Comparison of ENCODE assay signal across 1 cellular context in the genomic region with DNA sequence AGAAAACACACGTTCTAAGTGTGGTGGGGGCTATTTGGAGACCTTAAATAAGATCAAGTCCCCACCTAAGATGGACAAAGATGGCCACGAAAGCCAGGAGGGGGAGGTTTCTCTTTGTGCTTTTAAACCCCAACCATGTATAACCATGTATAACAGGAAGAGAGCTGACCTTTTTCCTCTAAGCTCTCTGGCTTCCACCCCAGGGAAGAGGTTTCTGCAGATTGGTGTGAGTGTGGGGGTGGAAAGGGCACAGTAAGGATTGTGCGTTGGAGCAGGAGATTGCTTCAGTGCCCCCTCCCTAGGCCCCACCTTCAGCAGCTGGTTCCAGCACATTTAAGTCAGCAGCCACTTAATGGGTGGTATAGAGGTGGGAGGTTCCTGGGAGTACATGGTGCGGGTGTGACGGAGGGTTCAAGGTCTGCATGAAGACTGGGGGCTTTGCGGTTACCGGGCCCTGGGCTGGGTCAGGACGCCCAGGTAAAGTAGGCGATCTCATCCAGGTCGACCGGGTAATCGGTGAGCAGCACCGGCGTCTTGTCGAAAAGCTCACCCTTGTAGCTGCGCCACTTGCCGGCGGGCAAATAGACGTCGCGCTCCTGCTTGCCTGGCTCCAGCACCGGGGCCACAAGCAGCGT.
TF ChIP-seq lines count a peak whose summit lies in the region.

No MANE protein-coding gene starts in this region.

TF ChIP-seq in HEK293T, 16 proteins besides CTCF, POLR2A, EP300 and RAD21:
- TF ChIP-seq FOXA1 (IDR thresholded peaks at IDR 0.05) (no peak), SUZ12 (IDR thresholded peaks at IDR 0.05) (no peak), ELF4 (IDR thresholded peaks at IDR 0.05) (no peak), FOXK2 (IDR thresholded peaks at IDR 0.05) (no peak), CTBP1 (IDR thresholded peaks at IDR 0.05; ENCODE audit: borderline replicate concordance) (no peak), FOXM1 (IDR thresholded peaks at IDR 0.05; ENCODE audit: borderline replicate concordance) (no peak), HDGF (IDR thresholded peaks at IDR 0.05; ENCODE audit: borderline replicate concordance) (no peak), SP1 (IDR thresholded peaks at IDR 0.05) (no peak), ZNF384 (IDR thresholded peaks at IDR 0.05) (no peak), ARNT (IDR thresholded peaks at IDR 0.05) (no peak), TARDBP (IDR thresholded peaks at IDR 0.05) (no peak), NFRKB (IDR thresholded peaks at IDR 0.05) (no peak), LEF1 (IDR thresholded peaks at IDR 0.05; ENCODE audit: borderline replicate concordance) (no peak), L3MBTL2 (conservative IDR thresholded peaks at IDR 0.05) (no peak), BHLHE40 (IDR thresholded peaks at IDR 0.05; ENCODE audit: borderline replicate concordance) (no peak)
- TF ChIP-seq, protein P1, sequence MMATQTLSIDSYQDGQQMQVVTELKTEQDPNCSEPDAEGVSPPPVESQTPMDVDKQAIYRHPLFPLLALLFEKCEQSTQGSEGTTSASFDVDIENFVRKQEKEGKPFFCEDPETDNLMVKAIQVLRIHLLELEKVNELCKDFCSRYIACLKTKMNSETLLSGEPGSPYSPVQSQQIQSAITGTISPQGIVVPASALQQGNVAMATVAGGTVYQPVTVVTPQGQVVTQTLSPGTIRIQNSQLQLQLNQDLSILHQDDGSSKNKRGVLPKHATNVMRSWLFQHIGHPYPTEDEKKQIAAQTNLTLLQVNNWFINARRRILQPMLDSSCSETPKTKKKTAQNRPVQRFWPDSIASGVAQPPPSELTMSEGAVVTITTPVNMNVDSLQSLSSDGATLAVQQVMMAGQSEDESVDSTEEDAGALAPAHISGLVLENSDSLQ (IDR thresholded peaks at IDR 0.05): no peak
